ENCODE assay signal across 1 cellular context in the genomic region with DNA sequence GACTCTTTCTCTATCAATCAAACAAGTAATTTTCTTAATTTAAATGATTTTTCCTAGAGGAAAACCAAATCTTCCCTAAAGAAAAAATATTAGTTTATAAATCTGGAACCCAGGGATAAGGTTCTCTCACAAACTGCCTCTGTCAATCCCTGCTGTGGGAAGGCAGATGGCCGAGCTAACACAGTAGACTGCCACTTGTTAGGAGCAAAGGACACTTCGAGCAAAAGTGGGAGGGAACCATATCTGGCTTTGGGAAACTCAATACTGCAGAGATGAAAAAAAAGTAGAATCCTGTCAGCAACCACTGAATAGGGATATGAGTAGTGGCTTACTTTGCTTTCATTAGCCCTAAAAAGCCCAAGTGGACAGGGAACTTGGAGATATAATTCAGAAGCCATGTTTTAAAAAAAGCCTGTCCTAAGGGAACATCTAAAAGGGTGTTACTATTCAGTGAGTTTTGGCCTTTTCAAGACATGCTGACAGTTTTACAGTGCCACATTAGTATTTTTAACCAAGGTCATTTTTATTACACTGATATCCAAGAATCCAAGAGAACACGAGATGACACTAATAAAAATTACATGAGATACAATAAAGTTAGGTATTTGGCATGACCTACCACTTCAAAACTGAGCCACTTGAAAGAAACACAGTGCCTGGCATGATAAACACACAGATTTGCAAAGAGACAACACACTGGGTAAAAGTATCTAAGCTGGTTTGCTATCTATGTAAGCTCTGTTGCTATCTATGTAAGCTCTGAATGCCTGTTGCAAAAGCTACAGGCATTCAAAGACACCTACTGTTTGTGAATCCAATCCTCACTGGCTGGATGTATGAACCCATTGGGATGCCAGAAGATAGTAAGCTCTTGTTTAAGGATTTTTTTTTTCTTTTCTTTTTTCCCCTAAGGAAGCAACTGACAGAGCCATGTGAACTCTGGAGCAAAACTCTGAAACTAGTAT.
TF ChIP-seq lines count a peak whose summit lies in the region.

No MANE protein-coding gene starts in this region.

TF ChIP-seq in HEK293, 187 proteins besides CTCF, POLR2A, EP300 and RAD21 (continued from another document):
- TF ChIP-seq PRDM2 (tag by site-specific recombination; IDR thresholded peaks at IDR 0.05; ENCODE audit: borderline replicate concordance) (no peak), ZBTB20 (tag by site-specific recombination; IDR thresholded peaks at IDR 0.05) (no peak), ZSCAN4 (tag by site-specific recombination; IDR thresholded peaks at IDR 0.05) (no peak), ZNF513 (tag by site-specific recombination; IDR thresholded peaks at IDR 0.05) (no peak), REST (tag by site-specific recombination; IDR thresholded peaks at IDR 0.05) (no peak), ZNF248 (tag by site-specific recombination; IDR thresholded peaks at IDR 0.05) (no peak), ZNF37A (tag by site-specific recombination; IDR thresholded peaks at IDR 0.05) (no peak), ZNF623 (tag by site-specific recombination; IDR thresholded peaks at IDR 0.05) (no peak), ZNF626 (tag by site-specific recombination; IDR thresholded peaks at IDR 0.05) (no peak), ZNF350 (tag by site-specific recombination; IDR thresholded peaks at IDR 0.05) (no peak), ZNF664 (tag by site-specific recombination; IDR thresholded peaks at IDR 0.05) (no peak), ZFP69B (tag by site-specific recombination; IDR thresholded peaks at IDR 0.05) (no peak)
- TF ChIP-seq, protein P1, sequence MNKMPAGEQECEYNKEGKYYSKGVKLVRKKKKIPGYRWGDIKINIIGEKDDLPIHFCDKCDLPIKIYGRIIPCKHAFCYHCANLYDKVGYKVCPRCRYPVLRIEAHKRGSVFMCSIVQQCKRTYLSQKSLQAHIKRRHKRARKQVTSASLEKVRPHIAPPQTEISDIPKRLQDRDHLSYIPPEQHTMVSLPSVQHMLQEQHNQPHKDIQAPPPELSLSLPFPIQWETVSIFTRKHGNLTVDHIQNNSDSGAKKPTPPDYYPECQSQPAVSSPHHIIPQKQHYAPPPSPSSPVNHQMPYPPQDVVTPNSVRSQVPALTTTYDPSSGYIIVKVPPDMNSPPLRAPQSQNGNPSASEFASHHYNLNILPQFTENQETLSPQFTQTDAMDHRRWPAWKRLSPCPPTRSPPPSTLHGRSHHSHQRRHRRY (tag by site-specific recombination; IDR thresholded peaks at IDR 0.05): no peak
